Comparison of ENCODE assay signal across 35 cellular contexts in the genomic region with DNA sequence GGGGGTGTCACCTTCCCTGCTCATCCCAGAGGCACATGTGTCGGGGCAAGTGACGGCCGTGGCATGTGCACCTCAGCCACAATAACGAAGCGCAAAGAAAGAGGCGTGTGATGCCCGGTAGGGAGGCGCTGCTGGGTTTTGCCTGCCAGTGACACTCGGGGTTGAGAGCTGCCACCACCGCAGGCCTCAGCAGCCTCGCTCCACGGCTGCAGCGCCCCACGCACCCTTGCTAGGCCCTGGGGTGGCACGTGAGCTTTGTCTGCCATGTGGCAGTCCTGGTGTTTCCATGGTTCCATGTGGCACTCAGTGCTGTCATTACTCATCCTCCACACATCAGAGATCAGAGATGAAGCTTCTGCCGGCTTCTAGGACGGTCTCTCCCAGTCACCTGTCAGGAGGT.
"Had no signal": no experiment of that assay in that cellular context is flagged by ENCODE, and none has a peak within 500 bp of the region (broad histone marks: within the 10 kb centered on the region; RNA-seq: fewer than 3 reads in every experiment).

No MANE protein-coding gene starts in this region.

- H3K27ac ChIP-seq: adrenal gland, ascending aorta, breast epithelium, cardiac muscle cell, colonic mucosa, foreskin keratinocyte, gastrocnemius medialis, heart left ventricle, WERI-Rb-1 had no signal

- H3K4me1 Mint-ChIP-seq: activated B cell treated with CpG ODN at 0.5 μM for 24 hours; activated naive CD8-positive, alpha-beta T cell treated with anti-CD3 and anti-CD28 coated beads for 36 hours; activated naive CD8-positive, alpha-beta T cell treated with anti-CD3 and anti-CD28 coated beads, Interleukin-2, amount 50 U/mL, for 24 hours; brain; endodermal cell; T-cell had no signal

- H3K36me3 ChIP-seq: adrenal gland, ascending aorta, breast epithelium, cardiac muscle cell, colonic mucosa, gastrocnemius medialis, heart left ventricle, WERI-Rb-1 had no signal

- H3K4me1 ChIP-seq: adrenal gland, ascending aorta, breast epithelium, colonic mucosa, foreskin keratinocyte, gastrocnemius medialis, heart left ventricle had no signal

- H3K36me3 Mint-ChIP-seq: activated CD4-positive, alpha-beta memory T cell treated with anti-CD3 and anti-CD28 coated beads for 36 hours; activated naive CD8-positive, alpha-beta T cell treated with anti-CD3 and anti-CD28 coated beads for 36 hours; brain; T-cell had no signal

- H3K27me3 ChIP-seq: adrenal gland, ascending aorta, breast epithelium, cardiac muscle cell, colonic mucosa, gastrocnemius medialis had no signal

- H3K9me3 Mint-ChIP-seq: activated CD4-positive, alpha-beta memory T cell treated with anti-CD3 and anti-CD28 coated beads for 36 hours; activated naive CD8-positive, alpha-beta T cell treated with anti-CD3 and anti-CD28 coated beads for 36 hours; activated naive CD8-positive, alpha-beta T cell treated with anti-CD3 and anti-CD28 coated beads, Interleukin-2, amount 50 U/mL, for 24 hours; activated T-cell treated with anti-CD3 and anti-CD28 coated beads, Interleukin-2, amount 50 U/mL, for 24 hours; endodermal cell; T-cell; T-helper 1 cell treated with Interleukin-12 subunit alpha and Interleukin-12 subunit beta and Interleukin-4 antibody, amounts not matched to agents 30 μg/mL and 1 μg/mL, for 36 hours had no signal

- H3K9me3 ChIP-seq: adrenal gland, ascending aorta, breast epithelium, colonic mucosa, gastrocnemius medialis, heart left ventricle had no signal

- H3K27me3 Mint-ChIP-seq: activated B cell treated with CpG ODN at 0.5 μM for 24 hours had no signal

- ATAC-seq: activated CD4-positive, CD25-positive, alpha-beta regulatory T cell treated with anti-CD3 and anti-CD28 coated beads, Interleukin-2, amount 50 U/mL, for 24 hours; activated CD8-positive, alpha-beta T cell treated with anti-CD3 and anti-CD28 coated beads, Interleukin-2, amount 10 ng/mL, durations not matched to agents 7 days and 5 days; activated naive CD8-positive, alpha-beta T cell treated with anti-CD3 and anti-CD28 coated beads, Interleukin-2, amount 50 U/mL, for 24 hours; activated T-cell treated with anti-CD3 and anti-CD28 coated beads, Interleukin-2, amount 50 U/mL, for 72 hours; esophagus mucosa; foreskin keratinocyte; gastrocnemius medialis; heart left ventricle; T-cell had no signal

- H3K4me3 ChIP-seq: adrenal gland, ascending aorta, breast epithelium, cardiac muscle cell, colonic mucosa, gastrocnemius medialis, heart left ventricle had no signal

- H3K27ac Mint-ChIP-seq: activated B cell treated with CpG ODN at 0.5 μM for 24 hours; activated CD4-positive, alpha-beta memory T cell treated with anti-CD3 and anti-CD28 coated beads for 36 hours; activated CD8-positive, alpha-beta T cell treated with anti-CD3 and anti-CD28 coated beads, Interleukin-2, amount 10 ng/mL, durations not matched to agents 7 days and 5 days; activated naive CD8-positive, alpha-beta T cell treated with anti-CD3 and anti-CD28 coated beads for 36 hours; activated naive CD8-positive, alpha-beta T cell treated with anti-CD3 and anti-CD28 coated beads, Interleukin-2, amount 50 U/mL, for 24 hours; activated T-cell treated with anti-CD3 and anti-CD28 coated beads, Interleukin-2, amount 50 U/mL, for 24 hours; activated T-cell treated with anti-CD3 and anti-CD28 coated beads, Interleukin-2, amount 50 U/mL, for 72 hours; brain; endodermal cell; T-cell; T-helper 1 cell treated with Interleukin-12 subunit alpha and Interleukin-12 subunit beta and Interleukin-4 antibody, amounts not matched to agents 30 μg/mL and 1 μg/mL, for 36 hours had no signal

- H3K4me3 Mint-ChIP-seq: activated B cell treated with CpG ODN at 0.5 μM for 24 hours; activated CD4-positive, alpha-beta memory T cell treated with anti-CD3 and anti-CD28 coated beads for 36 hours; activated CD8-positive, alpha-beta T cell treated with anti-CD3 and anti-CD28 coated beads, Interleukin-2, amount 10 ng/mL, durations not matched to agents 7 days and 5 days; activated naive CD8-positive, alpha-beta T cell treated with anti-CD3 and anti-CD28 coated beads for 36 hours; activated naive CD8-positive, alpha-beta T cell treated with anti-CD3 and anti-CD28 coated beads, Interleukin-2, amount 50 U/mL, for 24 hours; activated T-cell treated with anti-CD3 and anti-CD28 coated beads, Interleukin-2, amount 50 U/mL, for 24 hours; activated T-cell treated with anti-CD3 and anti-CD28 coated beads, Interleukin-2, amount 50 U/mL, for 72 hours; brain; endodermal cell; T-cell; T-helper 1 cell treated with Interleukin-12 subunit alpha and Interleukin-12 subunit beta and Interleukin-4 antibody, amounts not matched to agents 30 μg/mL and 1 μg/mL, for 36 hours had no signal

- DNase-seq: activated B cell treated with CpG ODN at 0.5 μM for 24 hours; activated CD4-positive, alpha-beta memory T cell treated with anti-CD3 and anti-CD28 coated beads for 36 hours; activated CD4-positive, alpha-beta T cell treated with anti-CD3 and anti-CD28 coated beads for 48 hours; activated CD8-positive, alpha-beta memory T cell treated with anti-CD3 and anti-CD28 coated beads, Interleukin-2, amount 50 U/mL, for 48 hours; activated CD8-positive, alpha-beta T cell treated with anti-CD3 and anti-CD28 coated beads, Interleukin-2, amount 10 ng/mL, durations not matched to agents 7 days and 5 days; activated gamma-delta T cell treated with Interleukin-2 at 50 U/mL for 16 hours; activated naive CD4-positive, alpha-beta T cell treated with anti-CD3 and anti-CD28 coated beads, Interleukin-2, amount 50 U/mL, for 16 hours; activated naive CD4-positive, alpha-beta T cell treated with Interleukin-2 at 50 U/mL for 16 hours; activated naive CD8-positive, alpha-beta T cell treated with anti-CD3 and anti-CD28 coated beads for 36 hours; activated naive CD8-positive, alpha-beta T cell treated with anti-CD3 and anti-CD28 coated beads, Interleukin-2, amount 50 U/mL, for 24 hours; activated T-cell treated with anti-CD3 and anti-CD28 coated beads for 4 hours; activated T-cell treated with anti-CD3 and anti-CD28 coated beads, Interleukin-2, amount 50 U/mL, for 24 hours; activated T-cell treated with anti-CD3 and anti-CD28 coated beads, Interleukin-2, amount 50 U/mL, for 72 hours; adrenal gland; amygdala; central memory CD4-positive, alpha-beta T cell; cerebellar nuclear complex; colonic mucosa; effector CD8-positive, alpha-beta T cell; endodermal cell; foreskin keratinocyte; gastrocnemius medialis; glutamatergic neuron; heart left ventricle; SW 1271; T-cell; T-helper 9 cell; WERI-Rb-1 had no signal
